ENCODE assay signal across 8 cellular contexts in genomic region chr1:16153110-16153998, GRCh38. TPM values are rescaled to one million over a fixed set of nuclear protein-coding genes. Genes with fewer than 3 reads are reported as not detected.
DNase-seq lines count a peak whose midpoint lies in the region; ATAC-seq and TF ChIP-seq lines count a peak whose summit lies in the region.
"Had no signal": no experiment of that assay in that cellular context is flagged by ENCODE, and none has a peak within 500 bp of the region (broad histone marks: within the 10 kb centered on the region; RNA-seq: fewer than 3 reads in every experiment).

No MANE protein-coding gene starts in this region.

- H3K27ac ChIP-seq in dorsolateral prefrontal cortex: peak overlapping the region in 27 of 59 donors; percentile 5 to 86 (median 39)
- peak overlapping the region; percentile 96 for H3K27ac ChIP-seq in mesenchymal stem cell (ENCODE audit: low read length, poor library complexity, severe bottlenecking)
- H3K27ac ChIP-seq in transverse colon: peak overlapping the region; percentile 85 to 95 (median 91)

- DNase-seq in NT2/D1 (ENCODE audit: low read depth, low spot score) (no peak), dorsolateral prefrontal cortex (no peak), mesenchymal stem cell (peak; percentile 51), transverse colon (no peak), HuH-7.5 (ENCODE audit: low spot score) (no peak)
- no peak for DNase-seq in activated CD8-positive, alpha-beta memory T cell treated with anti-CD3 and anti-CD28 coated beads for 24 hours
- DNase-seq: activated CD8-positive, alpha-beta memory T cell treated with anti-CD3 and anti-CD28 coated beads, Interleukin-2, amount 50 U/mL, for 4 hours had no signal

- peak overlapping the region in 1 of 2 experiments; percentile 81 for H3K14ac ChIP-seq in mesenchymal stem cell (ENCODE audit: low read length in 2 of 2)

- peaks cover 2% of the 10 kb centered on the region for H3K79me1 ChIP-seq in mesenchymal stem cell (replicated peaks; ENCODE audit: low read length, poor library complexity, severe bottlenecking)

- ATAC-seq in GM21619 (IDR thresholded peaks at IDR 0.05; ENCODE audit: unreplicated experiment): no peak

- H3K4me1 ChIP-seq in NT2/D1 (ENCODE audit: insufficient read depth, insufficient read length) (peaks cover 25% of the 10 kb centered on the region), mesenchymal stem cell (ENCODE audit: control insufficient read depth, insufficient read depth, low read depth, low read length) (peaks cover 53% of the 10 kb centered on the region), transverse colon (peaks cover 21 to 51% (median 31%) of the 10 kb centered on the region in 4 donors)

- H3K27me3 ChIP-seq in NT2/D1 (ENCODE audit: insufficient read depth, insufficient read length): peaks cover 12% of the 10 kb centered on the region
- peaks cover 0 to 57% (median 14%) of the 10 kb centered on the region in 45 donors for H3K27me3 ChIP-seq in dorsolateral prefrontal cortex
- no peaks in the 10 kb centered on the region for H3K27me3 ChIP-seq in mesenchymal stem cell (ENCODE audit: control insufficient read depth in 1 of 2, insufficient read depth in 1 of 2, low read length in 2 of 2)
- no peaks in the 10 kb centered on the region for H3K27me3 ChIP-seq in transverse colon

- H3K9ac ChIP-seq in NT2/D1 (ENCODE audit: insufficient read length, low read depth) (peak overlapping the region; percentile 91), mesenchymal stem cell (ENCODE audit: low read length) (peak overlapping the region; percentile 55)

- intact Hi-C loops in dorsolateral prefrontal cortex (cut with DNase I): no loop called here
- intact Hi-C loops in transverse colon (cut with DNase I; ENCODE audit: low total_unique reads): loop anchor here (2.0 kb wide), 1 partner anchor 55 kb away; no protein-coding TSS in a partner anchor

- H3K4me2 ChIP-seq in mesenchymal stem cell (ENCODE audit: low read length, poor library complexity, severe bottlenecking): peak overlapping the region; percentile 89

- no peak for TF ChIP-seq POLR2A in transverse colon (IDR thresholded peaks at IDR 0.05)

- H2BK5ac ChIP-seq in mesenchymal stem cell (ENCODE audit: low read depth, low read length, poor library complexity, severe bottlenecking): peak overlapping the region; percentile 92

- H4K91ac ChIP-seq in mesenchymal stem cell (ENCODE audit: low read length): peak overlapping the region; percentile 99

- H3K9me3 ChIP-seq in NT2/D1 (ENCODE audit: insufficient read depth, low read length): no peaks in the 10 kb centered on the region
- H3K9me3 ChIP-seq in mesenchymal stem cell (ENCODE audit: control insufficient read depth, low read length): no peaks in the 10 kb centered on the region
- H3K9me3 ChIP-seq in transverse colon: no peaks in the 10 kb centered on the region

- WGBS in mesenchymal stem cell: 31% methylated on average over 8 of the region's 13 CpGs
- 59% methylated on average over 13 of the region's 13 CpGs; no CpG with 5 or more reads in 1 of the 2 donors for WGBS in transverse colon (ENCODE audit: low coverage in 1 of 2), 2 donors

- peak overlapping the region; percentile 78 to 94 for H3K18ac ChIP-seq in mesenchymal stem cell (ENCODE audit: low read depth in 1 of 2, low read length in 2 of 2)

- H2BK15ac ChIP-seq in mesenchymal stem cell (ENCODE audit: low read depth, poor library complexity, severe bottlenecking): peak overlapping the region; percentile 76

- H2AK5ac ChIP-seq in mesenchymal stem cell (ENCODE audit: low read length, severe bottlenecking): peak overlapping the region; percentile 96

- TF ChIP-seq EP300 in transverse colon (IDR thresholded peaks at IDR 0.05; ENCODE audit: low read depth): no peak

- H2AFZ ChIP-seq in mesenchymal stem cell (ENCODE audit: low read depth, low read length): no peak overlapping the region

- TF ChIP-seq CTCF in dorsolateral prefrontal cortex (IDR thresholded peaks at IDR 0.05 in 54 of 56, conservative IDR thresholded peaks at IDR 0.05 in 2 of 56; ENCODE audit: low read depth in 1 of 56, partially characterized antibody in 56 of 56) (no peak), transverse colon (IDR thresholded peaks at IDR 0.05) (no peak)

- peak overlapping the region; percentile 94 for H4K8ac ChIP-seq in mesenchymal stem cell (ENCODE audit: low read length)

- H3K36me3 ChIP-seq in NT2/D1 (ENCODE audit: insufficient read depth, insufficient read length, low read length): peaks cover 64% of the 10 kb centered on the region
- peaks cover 12 to 44% of the 10 kb centered on the region in 2 experiments for H3K36me3 ChIP-seq in mesenchymal stem cell (ENCODE audit: control insufficient read depth in 1 of 2, insufficient read depth in 2 of 2, low read depth in 1 of 2, low read length in 2 of 2)
- H3K36me3 ChIP-seq in transverse colon: peaks cover 0 to 3% (median 0%) of the 10 kb centered on the region in 4 donors

- peak overlapping the region in 1 of 2 experiments; percentile 92 for H3K23ac ChIP-seq in mesenchymal stem cell (ENCODE audit: low read length in 2 of 2)

- H3K4me3 ChIP-seq in NT2/D1 (ENCODE audit: insufficient read length, low read depth) (peak overlapping the region; percentile 78), dorsolateral prefrontal cortex (peak overlapping the region in 33 of 59 donors; percentile 8 to 77 (median 69)), mesenchymal stem cell (ENCODE audit: insufficient read depth in 1 of 2, low read depth in 1 of 2, low read length in 2 of 2) (peak overlapping the region; percentile 84 to 91), transverse colon (peak overlapping the region in 1 of 4 donors; percentile 80)

- in situ Hi-C loops in transverse colon (cut with MboI; ENCODE audit: low pct_ligation_motif_present in 1 of 4, low pct_unique_long_range_greater_than_20kb in 1 of 4, low sequenced_read_pairs in 3 of 4): no loop called here

- H2BK12ac ChIP-seq in mesenchymal stem cell (ENCODE audit: low read length in 2 of 2): peak overlapping the region; percentile 15 to 47

- H2BK120ac ChIP-seq in mesenchymal stem cell (ENCODE audit: low read depth, low read length): peak overlapping the region; percentile 98

- peak overlapping the region; percentile 91 to 95 for H3K4ac ChIP-seq in mesenchymal stem cell (ENCODE audit: low read depth in 1 of 2, low read length in 2 of 2)

RNA-seq across cellular contexts. Expression of gene EPHA2, which starts 2.5 kb away (rescaled TPM):
- total RNA-seq in dorsolateral prefrontal cortex (10 to 100 TPM in 5 of 120 experiments, 1 to 10 TPM in 115; 1.4 to 14.6 (median 4.4) TPM), transverse colon (10 to 100 TPM in 3 of 4 donors, 1 to 10 TPM in 1; 2.6 to 68.8 (median 30.5) TPM)
- 31.9 TPM for polyA plus RNA-seq in mesenchymal stem cell (2013, experiment 1 of 2)
- polyA plus RNA-seq in mesenchymal stem cell (2013, experiment 2 of 2): 31.0 TPM

RNA-seq across cellular contexts. Expression of gene ARHGEF19, which starts 59.1 kb away (rescaled TPM):
- 1 to 10 TPM in 92 of 120 experiments, under 1 TPM in 28; 0.25 to 6.1 (median 1.6) TPM for total RNA-seq in dorsolateral prefrontal cortex
- 4.5 TPM for polyA plus RNA-seq in mesenchymal stem cell (2013, experiment 1 of 2)
- polyA plus RNA-seq in mesenchymal stem cell (2013, experiment 2 of 2): 4.5 TPM
- total RNA-seq in transverse colon: 10 to 100 TPM in 2 of 4 donors, 1 to 10 TPM in 2; 5.7 to 46.8 (median 10.8) TPM
